In genomic region chr17:38269552-38269951, GRCh38 we compare ENCODE assay signal across 1 cellular context.
A peak's percentile ranks its signal among the peaks of the same experiment; 100 is the strongest.
TF ChIP-seq lines count a peak whose summit lies in the region.

No MANE protein-coding gene starts in this region.

TF ChIP-seq in HEK293, 187 proteins besides CTCF, POLR2A, EP300 and RAD21:
- TF ChIP-seq ATF2 (tag by site-specific recombination; IDR thresholded peaks at IDR 0.05; ENCODE audit: low read depth): peak; percentile 67; the same call in 1 of the 2 replicates
- 0 out of 2 replicates have a peak, but pooled peaks have one; percentile 27 for TF ChIP-seq ZBTB17 (tag by site-specific recombination; IDR thresholded peaks at IDR 0.05)
- TF ChIP-seq ZNF629 (tag by site-specific recombination; IDR thresholded peaks at IDR 0.05): peak; percentile 44
TF ChIP-seq in HEK293: peak in this region for 3; not testable (repeated sequence) for 184.
